ENCODE assay signal across 2 cellular contexts in genomic region chr3:184543848-184544512, GRCh38.
TF ChIP-seq lines count a peak whose summit lies in the region.

No MANE protein-coding gene starts in this region.

TF ChIP-seq in IMR-90, 13 proteins besides CTCF, POLR2A, EP300 and RAD21:
- TF ChIP-seq SMC3 (IDR thresholded peaks at IDR 0.05; ENCODE audit: low read depth, low read length) (peak; percentile 83), NFE2L2 (IDR thresholded peaks at IDR 0.05; ENCODE audit: low read depth, low read length) (no peak)

TF ChIP-seq in endothelial cell of umbilical vein, 7 proteins besides CTCF, POLR2A, EP300 and RAD21:
- TF ChIP-seq MAX (IDR thresholded peaks at IDR 0.05; ENCODE audit: insufficient read depth, insufficient read length), result no peak
- peak; percentile 46 for TF ChIP-seq EZH2 (IDR thresholded peaks at IDR 0.05; ENCODE audit: borderline replicate concordance, low read depth, low read length, severe bottlenecking)
- no peak for TF ChIP-seq MYC (IDR thresholded peaks at IDR 0.05; ENCODE audit: low read depth, low read length)
